14 cellular contexts compared by ENCODE assay signal in the genomic region with DNA sequence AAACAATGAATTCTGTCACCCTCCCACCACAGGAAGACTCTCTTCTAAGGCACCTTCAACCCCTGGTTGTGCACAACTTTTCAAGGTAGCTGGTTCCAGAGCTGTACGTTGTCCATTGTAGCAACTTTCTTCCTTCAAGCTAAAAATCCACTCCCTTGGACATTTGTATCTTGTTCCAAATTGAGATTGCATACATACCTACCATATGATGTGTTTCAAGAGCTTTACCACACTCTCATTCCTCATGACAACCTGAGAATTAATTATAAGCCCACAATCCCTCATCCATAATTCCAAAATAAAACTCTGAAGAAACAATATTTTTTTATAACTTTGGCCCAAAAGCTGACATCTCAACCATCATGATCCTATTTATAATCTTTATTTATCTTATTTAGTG. TPM values are rescaled to one million over a fixed set of nuclear protein-coding genes. Genes with fewer than 3 reads are reported as not detected.
DNase-seq lines count a peak whose midpoint lies in the region; ATAC-seq, FAIRE-seq and TF ChIP-seq lines count a peak whose summit lies in the region.
"Had no signal": no experiment of that assay in that cellular context is flagged by ENCODE, and none has a peak within 500 bp of the region (broad histone marks: within the 10 kb centered on the region; RNA-seq: fewer than 3 reads in every experiment).

No MANE protein-coding gene starts in this region.

- H3K9ac ChIP-seq in astrocyte (ENCODE audit: low read length): no peak overlapping the region

- TF ChIP-seq CTCF in MCF 10A (IDR thresholded peaks at IDR 0.05; ENCODE audit: unreplicated experiment) (no peak), breast epithelium (IDR thresholded peaks at IDR 0.05) (no peak), astrocyte (IDR thresholded peaks at IDR 0.05; ENCODE audit: insufficient read depth, low read depth, low read length) (no peak), Caco-2 (IDR thresholded peaks at IDR 0.05; ENCODE audit: insufficient read depth in 1 of 2, low read depth in 1 of 2, low read length in 1 of 2, severe bottlenecking in 1 of 2, unreplicated experiment in 1 of 2) (no peak)

- BruUV-seq in MCF 10A (replicated peaks; lab: Mats Ljungman, UMichigan): no TSS peak
- no TSS peak for BruUV-seq in Caco-2 (replicated peaks; lab: Mats Ljungman, UMichigan)

- H4K20me1 ChIP-seq in astrocyte (ENCODE audit: insufficient read depth, low read length): no peaks in the 10 kb centered on the region
- H4K20me1 ChIP-seq: BLaER1 treated with 17β-estradiol and CSF1 and Interleukin-3, amounts not matched to agents 10 nM and 100 nM had no signal

- no peak for DNase-seq in MCF 10A (ENCODE audit: unreplicated experiment)
- no peak for DNase-seq in breast epithelium (ENCODE audit: low spot score in 2 of 2)
- peak; percentile 68 for DNase-seq in astrocyte (ENCODE audit: low read depth)
- DNase-seq in immature natural killer cell: no peak
- DNase-seq in activated T-cell treated with anti-CD3 and anti-CD28 coated beads, Interleukin-2, amount 50 U/mL, for 1 hour: no peak
- no peak for DNase-seq in Caco-2
- DNase-seq in NCI-H2081 (lab: John Stamatoyannopoulos, UW): no peak
- DNase-seq: 8988T, HCEC 1CT, KG1, NCI-H1092 treated with DMSO at 0.1 percent for 48 hours, NCI-H510A treated with DMSO at 0.1 percent for 48 hours had no signal

- CTCF ChIA-PET in MCF 10A (lab: Yijun Ruan, JAX) (interaction anchor here (0.6 kb wide), 1 partner anchor 152 kb away, joined by 3 read pairs; no protein-coding TSS in a partner anchor), Caco-2 (lab: Charles Lee) (no interaction called here)

- H2AFZ ChIP-seq in astrocyte (ENCODE audit: low read depth, low read length): no peak overlapping the region

- H3K9me3 Mint-ChIP-seq in MCF 10A (ENCODE audit: unreplicated experiment): no peaks in the 10 kb centered on the region
- no peaks in the 10 kb centered on the region for H3K9me3 Mint-ChIP-seq in astrocyte (ENCODE audit: unreplicated experiment)
- no peaks in the 10 kb centered on the region for H3K9me3 Mint-ChIP-seq in immature natural killer cell
- H3K9me3 Mint-ChIP-seq in Caco-2 (ENCODE audit: unreplicated experiment): no peaks in the 10 kb centered on the region
- H3K9me3 Mint-ChIP-seq in activated T-helper 17 cell treated with anti-CD3 and anti-CD28 coated beads, Interleukin-2, amount 50 U/mL, for 72 hours: no peaks in the 10 kb centered on the region

- FAIRE-seq in astrocyte (lab: Jason Lieb, UNC): no peak

- no peak overlapping the region for H3K4me2 ChIP-seq in astrocyte (ENCODE audit: low read length)

- H3K36me3 Mint-ChIP-seq in MCF 10A (ENCODE audit: insufficient read depth, unreplicated experiment) (peaks cover 5% of the 10 kb centered on the region), astrocyte (ENCODE audit: low read depth, unreplicated experiment) (peaks cover 8% of the 10 kb centered on the region), immature natural killer cell (peaks cover 3 to 10% (median 5%) of the 10 kb centered on the region in 3 donors), Caco-2 (ENCODE audit: insufficient read depth, unreplicated experiment) (no peaks in the 10 kb centered on the region)
- H3K36me3 Mint-ChIP-seq in activated T-helper 17 cell treated with anti-CD3 and anti-CD28 coated beads, Interleukin-2, amount 50 U/mL, for 72 hours (ENCODE audit: low read depth): peaks cover 9% of the 10 kb centered on the region

- intact Hi-C loops in MCF 10A (cut with micrococcal nuclease) (no loop called here), breast epithelium (cut with DNase I; ENCODE audit: low total_unique reads) (no loop called here), Caco-2 (cut with micrococcal nuclease; ENCODE audit: unreplicated experiment) (no loop called here)

- H3K9me3 ChIP-seq in breast epithelium (no peaks in the 10 kb centered on the region), astrocyte (ENCODE audit: insufficient read depth, low read depth, low read length) (no peaks in the 10 kb centered on the region), Caco-2 (no peaks in the 10 kb centered on the region)

- H3K27ac Mint-ChIP-seq in MCF 10A (ENCODE audit: low read depth, unreplicated experiment) (peak overlapping the region; percentile 50), astrocyte (ENCODE audit: unreplicated experiment) (no peak overlapping the region), immature natural killer cell (peak overlapping the region; percentile 85 to 96 (median 90)), Caco-2 (ENCODE audit: unreplicated experiment) (no peak overlapping the region)
- no peak overlapping the region for H3K27ac Mint-ChIP-seq in activated T-helper 17 cell treated with anti-CD3 and anti-CD28 coated beads, Interleukin-2, amount 50 U/mL, for 72 hours

- POLR2A ChIA-PET in MCF 10A (lab: Yijun Ruan, JAX): interaction anchor here (0.6 to 0.7 kb wide), 3 partner anchors 9 to 912 kb away, joined by 3 to 4 read pairs (median 3); no protein-coding TSS in a partner anchor
- POLR2A ChIA-PET in Caco-2 (lab: Charles Lee): no interaction called here

- H3K4me3 Mint-ChIP-seq in MCF 10A (ENCODE audit: unreplicated experiment) (no peak overlapping the region), astrocyte (ENCODE audit: unreplicated experiment) (no peak overlapping the region), immature natural killer cell (peak overlapping the region; percentile 52 to 82 (median 73)), Caco-2 (ENCODE audit: unreplicated experiment) (no peak overlapping the region)
- no peak overlapping the region for H3K4me3 Mint-ChIP-seq in activated T-helper 17 cell treated with anti-CD3 and anti-CD28 coated beads, Interleukin-2, amount 50 U/mL, for 72 hours

- H3K27me3 Mint-ChIP-seq in MCF 10A (ENCODE audit: insufficient read depth, unreplicated experiment): no peaks in the 10 kb centered on the region
- H3K27me3 Mint-ChIP-seq in astrocyte (ENCODE audit: low read depth, unreplicated experiment): no peaks in the 10 kb centered on the region
- H3K27me3 Mint-ChIP-seq in immature natural killer cell (ENCODE audit: low read depth in 3 of 3): peaks cover 2 to 4% (median 3%) of the 10 kb centered on the region in 3 donors
- H3K27me3 Mint-ChIP-seq in Caco-2 (ENCODE audit: insufficient read depth, unreplicated experiment): no peaks in the 10 kb centered on the region
- no peaks in the 10 kb centered on the region for H3K27me3 Mint-ChIP-seq in activated T-helper 17 cell treated with anti-CD3 and anti-CD28 coated beads, Interleukin-2, amount 50 U/mL, for 72 hours

- H3K4me1 ChIP-seq in breast epithelium (no peaks in the 10 kb centered on the region), astrocyte (ENCODE audit: insufficient read depth, low read length) (no peaks in the 10 kb centered on the region), Caco-2 (no peaks in the 10 kb centered on the region)

- H3K36me3 ChIP-seq in breast epithelium (no peaks in the 10 kb centered on the region), astrocyte (ENCODE audit: insufficient read depth, low read length) (no peaks in the 10 kb centered on the region), Caco-2 (ENCODE audit: control insufficient read depth, insufficient read depth, low read length) (peaks cover 5% of the 10 kb centered on the region; the same call in 1 of the 2 replicates)

- no peaks in the 10 kb centered on the region for H3K79me2 ChIP-seq in astrocyte (ENCODE audit: insufficient read depth, low read length)

- H3K4me1 Mint-ChIP-seq in MCF 10A (ENCODE audit: insufficient read depth, unreplicated experiment) (peaks cover 8% of the 10 kb centered on the region), astrocyte (ENCODE audit: low read depth, unreplicated experiment) (peaks cover 33% of the 10 kb centered on the region), immature natural killer cell (peaks cover 82 to 86% of the 10 kb centered on the region in 2 donors), Caco-2 (ENCODE audit: low read depth, unreplicated experiment) (no peaks in the 10 kb centered on the region)
- peaks cover 32% of the 10 kb centered on the region for H3K4me1 Mint-ChIP-seq in activated T-helper 17 cell treated with anti-CD3 and anti-CD28 coated beads, Interleukin-2, amount 50 U/mL, for 72 hours

- H3K4me3 ChIP-seq in breast epithelium: no peak overlapping the region
- no peak overlapping the region for H3K4me3 ChIP-seq in astrocyte (ENCODE audit: insufficient read depth, low read depth, low read length)
- no peak overlapping the region for H3K4me3 ChIP-seq in Caco-2 (ENCODE audit: low read depth, low read length)
- H3K4me3 ChIP-seq: BLaER1 treated with 17β-estradiol and CSF1 and Interleukin-3, amounts not matched to agents 10 nM and 100 nM had no signal

- no peak for ATAC-seq in activated T-helper 17 cell treated with anti-CD3 and anti-CD28 coated beads, Interleukin-2, amount 50 U/mL, for 72 hours (replicated peaks)

- no peaks in the 10 kb centered on the region for H3K27me3 ChIP-seq in breast epithelium
- H3K27me3 ChIP-seq in astrocyte (ENCODE audit: insufficient read depth, low read length): no peaks in the 10 kb centered on the region
- H3K27me3 ChIP-seq in Caco-2 (replicated peaks; ENCODE audit: control insufficient read depth, insufficient read depth, low read length): no peaks in the 10 kb centered on the region
- H3K27me3 ChIP-seq: BLaER1 treated with 17β-estradiol and CSF1 and Interleukin-3, amounts not matched to agents 10 nM and 100 nM had no signal

- TF ChIP-seq POLR2A in breast epithelium (IDR thresholded peaks at IDR 0.05): no peak

- H3K27ac ChIP-seq in breast epithelium (no peak overlapping the region), astrocyte (ENCODE audit: low read depth, low read length) (no peak overlapping the region)

RNA-seq across cellular contexts. Expression of gene OR52W1, which starts 3.0 kb away (rescaled TPM):
- not detected in 2 replicates for total RNA-seq in MCF 10A (2022)
- total RNA-seq in breast epithelium: not detected
- not detected in 2 replicates for total RNA-seq in astrocyte
- polyA plus RNA-seq in immature natural killer cell: not detected
- total RNA-seq in Caco-2 (2022): not detected in 2 replicates
- not detected for total RNA-seq in activated T-helper 17 cell treated with anti-CD3 and anti-CD28 coated beads, Interleukin-2, amount 50 U/mL, for 72 hours

RNA-seq across cellular contexts. Expression of gene C11orf42, which starts 3.3 kb away (rescaled TPM):
- total RNA-seq in MCF 10A (2022): not detected in 2 replicates
- not detected for total RNA-seq in breast epithelium
- total RNA-seq in astrocyte: not detected in 2 replicates
- polyA plus RNA-seq in immature natural killer cell: not detected
- not detected in 2 replicates for total RNA-seq in Caco-2 (2022)
- total RNA-seq in activated T-helper 17 cell treated with anti-CD3 and anti-CD28 coated beads, Interleukin-2, amount 50 U/mL, for 72 hours: not detected

RNA-seq across cellular contexts. Expression of gene OR52B2, which starts 31.9 kb away (rescaled TPM):
- total RNA-seq in MCF 10A (2022) (not detected in 2 replicates), breast epithelium (under 1 TPM in 1 of 3 donors, not detected in 2; 0.33 TPM), astrocyte (not detected in 2 replicates), Caco-2 (2022) (not detected in 2 replicates)
- polyA plus RNA-seq in immature natural killer cell: not detected
- not detected for total RNA-seq in activated T-helper 17 cell treated with anti-CD3 and anti-CD28 coated beads, Interleukin-2, amount 50 U/mL, for 72 hours

RNA-seq across cellular contexts. Expression of gene FHIP1B, which starts 32.4 kb away (rescaled TPM):
- 44.6 and 51.1 TPM in 2 replicates for total RNA-seq in MCF 10A (2022)
- total RNA-seq in breast epithelium: 10 to 100 TPM; 34.7 to 42.6 (median 42.1) TPM
- total RNA-seq in astrocyte: 18.2 and 19.6 TPM in 2 replicates
- polyA plus RNA-seq in immature natural killer cell: 10 to 100 TPM; 11.9 to 20.5 (median 15.1) TPM
- total RNA-seq in Caco-2 (2022): 26.8 and 27.8 TPM in 2 replicates
- 10 to 100 TPM; 16.9 to 25.4 TPM for total RNA-seq in activated T-helper 17 cell treated with anti-CD3 and anti-CD28 coated beads, Interleukin-2, amount 50 U/mL, for 72 hours

RNA-seq across cellular contexts. Expression of gene CNGA4, which starts 36.9 kb away (rescaled TPM):
- total RNA-seq in MCF 10A (2022) (not detected in 2 replicates), breast epithelium (under 1 TPM in 2 of 3 donors, not detected in 1; 0.29 to 0.48 TPM), astrocyte (0.16 and 0.31 TPM in 2 replicates), Caco-2 (2022) (0.56 TPM in 1 of 2 replicates, not detected in the other)
- polyA plus RNA-seq in immature natural killer cell: not detected
- under 1 TPM in 1 of 2 donors, not detected in 1; 0.24 TPM for total RNA-seq in activated T-helper 17 cell treated with anti-CD3 and anti-CD28 coated beads, Interleukin-2, amount 50 U/mL, for 72 hours

Comparison
In these comparisons a context has a peak if more than half of its experiments do, and no peak if none do; other contexts are left out.
1. H3K27ac Mint-ChIP-seq: peak in MCF 10A (single experiment) and immature natural killer cell (6 of 6); none in astrocyte (single experiment), Caco-2 (single experiment) and activated T-helper 17 cell treated with anti-CD3 and anti-CD28 coated beads, Interleukin-2, amount 50 U/mL, for 72 hours (single experiment).
2. H3K4me3 Mint-ChIP-seq: peak in immature natural killer cell (5 of 5); none in MCF 10A (single experiment), astrocyte (single experiment), Caco-2 (single experiment) and activated T-helper 17 cell treated with anti-CD3 and anti-CD28 coated beads, Interleukin-2, amount 50 U/mL, for 72 hours (single experiment).